ENCODE assay signal across 11 cellular contexts in genomic region chr15:81302605-81303204, GRCh38. TPM values are rescaled to one million over a fixed set of nuclear protein-coding genes. Genes with fewer than 3 reads are reported as not detected.
DNase-seq lines count a peak whose midpoint lies in the region; ATAC-seq and TF ChIP-seq lines count a peak whose summit lies in the region.
"Had no signal": no experiment of that assay in that cellular context is flagged by ENCODE, and none has a peak within 500 bp of the region (broad histone marks: within the 10 kb centered on the region; RNA-seq: fewer than 3 reads in every experiment).

No MANE protein-coding gene starts in this region.

- POLR2A ChIA-PET in activated naive CD8-positive, alpha-beta T cell treated with anti-CD3 and anti-CD28 coated beads, Interleukin-2, amount 10 ng/mL, durations not matched to agents 7 days and 5 days (lab: Charles Lee), result interaction anchor here (0.7 to 8.3 kb wide), 12 partner anchors 7 to 301 kb away, joined by 3 to 88 read pairs (median 8); partner anchors contain the start of genes STARD5 and TLNRD1

- peak overlapping the region; percentile 100 for H3K4me3 Mint-ChIP-seq in activated naive CD8-positive, alpha-beta T cell treated with anti-CD3 and anti-CD28 coated beads, Interleukin-2, amount 10 ng/mL, durations not matched to agents 7 days and 5 days

- H3K27me3 ChIP-seq in neutrophil, result no peaks in the 10 kb centered on the region
- H3K27me3 ChIP-seq: uterus had no signal

- H3K27me3 Mint-ChIP-seq in activated naive CD8-positive, alpha-beta T cell treated with anti-CD3 and anti-CD28 coated beads, Interleukin-2, amount 10 ng/mL, durations not matched to agents 7 days and 5 days, result no peaks in the 10 kb centered on the region

- peaks cover 87% of the 10 kb centered on the region for H3K36me3 ChIP-seq in neutrophil
- H3K36me3 ChIP-seq: uterus had no signal

- ATAC-seq in GM18502 (IDR thresholded peaks at IDR 0.05; ENCODE audit: poor library complexity, unreplicated experiment), result peak; percentile 24
- ATAC-seq in HG03521 (IDR thresholded peaks at IDR 0.05; ENCODE audit: unreplicated experiment), result peak; percentile 18
- ATAC-seq in activated naive CD8-positive, alpha-beta T cell treated with anti-CD3 and anti-CD28 coated beads, Interleukin-2, amount 10 ng/mL, durations not matched to agents 7 days and 5 days (ENCODE audit: low read depth), result peak; percentile 22
- ATAC-seq in GM21423 (IDR thresholded peaks at IDR 0.05; ENCODE audit: unreplicated experiment), result no peak
- ATAC-seq: HCT116, Panc1 had no signal

- H3K4me1 ChIP-seq in neutrophil (ENCODE audit: control insufficient read depth in 1 of 2, insufficient read depth in 1 of 2, low read depth in 1 of 2, low read length in 1 of 2), result peaks cover 66 to 72% of the 10 kb centered on the region in 2 experiments
- H3K4me1 ChIP-seq: uterus had no signal

- H3K36me3 Mint-ChIP-seq in activated naive CD8-positive, alpha-beta T cell treated with anti-CD3 and anti-CD28 coated beads, Interleukin-2, amount 10 ng/mL, durations not matched to agents 7 days and 5 days, result peaks cover 89% of the 10 kb centered on the region

- peaks cover 59% of the 10 kb centered on the region for H3K4me1 Mint-ChIP-seq in activated naive CD8-positive, alpha-beta T cell treated with anti-CD3 and anti-CD28 coated beads, Interleukin-2, amount 10 ng/mL, durations not matched to agents 7 days and 5 days

- no peak for DNase-seq in activated naive CD8-positive, alpha-beta T cell treated with anti-CD3 and anti-CD28 coated beads, Interleukin-2, amount 10 ng/mL, durations not matched to agents 7 days and 5 days
- DNase-seq in NCI-H2227 (lab: John Stamatoyannopoulos, UW; ENCODE audit: unreplicated experiment), result no peak
- no peak for DNase-seq in islet precursor cell
- no peak for DNase-seq in KG1 (lab: John Stamatoyannopoulos, UW)
- DNase-seq: uterus had no signal

- H3K4me3 ChIP-seq in neutrophil (ENCODE audit: low read depth in 1 of 2, low read length in 1 of 2), result peak overlapping the region; percentile 86 to 97
- H3K4me3 ChIP-seq: uterus had no signal

- H3K27ac Mint-ChIP-seq in activated naive CD8-positive, alpha-beta T cell treated with anti-CD3 and anti-CD28 coated beads, Interleukin-2, amount 10 ng/mL, durations not matched to agents 7 days and 5 days, result peak overlapping the region; percentile 98

- no peaks in the 10 kb centered on the region for H3K9me3 Mint-ChIP-seq in activated naive CD8-positive, alpha-beta T cell treated with anti-CD3 and anti-CD28 coated beads, Interleukin-2, amount 10 ng/mL, durations not matched to agents 7 days and 5 days

- peak overlapping the region; percentile 96 for H3K27ac ChIP-seq in neutrophil
- H3K27ac ChIP-seq: uterus had no signal

- no peak for TF ChIP-seq CTCF in neutrophil (IDR thresholded peaks at IDR 0.05)

- no peaks in the 10 kb centered on the region for H3K9me3 ChIP-seq in neutrophil
- H3K9me3 ChIP-seq: uterus had no signal

RNA-seq across cellular contexts. Expression of gene STARD5, which starts 21.2 kb away (rescaled TPM):
- total RNA-seq in activated naive CD8-positive, alpha-beta T cell treated with anti-CD3 and anti-CD28 coated beads, Interleukin-2, amount 10 ng/mL, durations not matched to agents 7 days and 5 days, result 1 to 10 TPM; 5.4 to 7.2 TPM
